Comparison of ENCODE assay signal across 9 cellular contexts in the genomic region with DNA sequence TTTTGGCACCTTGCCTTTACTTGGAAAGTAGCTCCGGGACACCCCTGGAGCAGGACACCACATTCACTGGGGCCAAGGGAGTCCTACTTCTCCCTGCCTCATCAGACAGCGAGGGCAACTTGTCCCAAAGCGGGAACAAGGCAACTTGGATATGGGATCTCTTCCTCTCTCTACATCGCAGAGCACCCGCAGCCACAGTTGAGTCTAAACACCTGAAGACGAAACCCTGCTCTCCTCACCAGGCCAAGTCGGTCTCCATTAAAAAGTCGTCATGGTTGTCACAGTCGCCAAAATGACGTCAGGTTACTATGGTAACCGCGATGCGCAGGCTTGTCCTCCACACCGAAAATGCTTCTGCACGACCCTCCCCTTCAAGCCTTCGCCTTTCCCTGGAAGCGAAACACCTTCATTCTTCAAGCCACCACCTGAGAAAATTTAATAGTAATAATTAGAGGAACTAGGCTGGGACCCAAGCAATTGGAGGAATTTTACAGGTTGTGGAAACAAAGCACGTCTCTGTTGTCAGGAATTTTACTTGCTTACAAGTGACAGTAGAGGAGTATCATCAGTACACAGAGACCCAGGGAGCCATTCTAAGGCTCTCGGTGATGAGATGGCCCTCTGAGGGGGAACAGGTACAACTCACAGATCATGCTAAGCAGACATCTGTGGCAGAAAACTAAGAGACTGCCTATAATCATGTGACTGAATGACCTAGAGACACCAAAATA. TPM values are rescaled to one million over a fixed set of nuclear protein-coding genes. Genes with fewer than 3 reads are reported as not detected.
DNase-seq lines count a peak whose midpoint lies in the region; ATAC-seq, FAIRE-seq and TF ChIP-seq lines count a peak whose summit lies in the region.
"Had no signal": no experiment of that assay in that cellular context is flagged by ENCODE, and none has a peak within 500 bp of the region (broad histone marks: within the 10 kb centered on the region; RNA-seq: fewer than 3 reads in every experiment).

No MANE protein-coding gene starts in this region.

- peak overlapping the region; percentile 58 for H3K4me3 ChIP-seq in GM12878
- H3K4me3 ChIP-seq in A673 (ENCODE audit: low read depth, low read length, poor library complexity, severe bottlenecking), result no peak overlapping the region

- H3K4me2 ChIP-seq in GM12878 (ENCODE audit: control insufficient read depth, insufficient read depth), result peak overlapping the region; percentile 57

- intact Hi-C loops in GM12878 (cut with micrococcal nuclease; ENCODE audit: unreplicated experiment) (no loop called here), A673 (cut with micrococcal nuclease; ENCODE audit: unreplicated experiment) (no loop called here)

- CTCF ChIA-PET in GM12878 (lab: Yijun Ruan, JAX), result no interaction called here
- CTCF ChIA-PET in A673 (lab: Charles Lee), result no interaction called here

- peak overlapping the region; percentile 94 for H3K27ac Mint-ChIP-seq in T-helper 17 cell

- no peaks in the 10 kb centered on the region for H3K9me3 ChIP-seq in T-helper 17 cell (ENCODE audit: control insufficient read depth, low read length, poor library complexity, severe bottlenecking)
- H3K9me3 ChIP-seq in GM12878 (replicated peaks; ENCODE audit: control insufficient read depth, insufficient read depth, low read length), result no peaks in the 10 kb centered on the region
- no peaks in the 10 kb centered on the region for H3K9me3 ChIP-seq in A673 (ENCODE audit: low read depth, low read length, poor library complexity, severe bottlenecking)

- RAD21 ChIA-PET in GM12878 (lab: Charles Lee; ENCODE audit: unreplicated experiment), result interaction anchor here (0.6 kb wide), 1 partner anchor 263 kb away, joined by 3 read pairs; no protein-coding TSS in a partner anchor

- ATAC-seq in HG03108 (IDR thresholded peaks at IDR 0.05; ENCODE audit: unreplicated experiment) (peak; percentile 87), T-helper 17 cell (peak; percentile 86), GM12878 (peak; percentile 94)

- H3K9ac ChIP-seq in GM12878 (ENCODE audit: control insufficient read depth, insufficient read depth, low read length), result peak overlapping the region; percentile 78

- WGBS in GM12878 (ENCODE audit: insufficient coverage, insufficient replicate concordance, low lambda C conversion rate, missing lambda C conversion rate), result 24% methylated on average over 19 of the region's 19 CpGs

- H3K36me3 ChIP-seq in GM12878 (ENCODE audit: control insufficient read depth in 2 of 2, insufficient read depth in 2 of 2, low read length in 1 of 2) (no peaks in the 10 kb centered on the region), A673 (ENCODE audit: insufficient read depth, low read length, poor library complexity, severe bottlenecking) (no peaks in the 10 kb centered on the region)

- BruUV-seq in GM12878 (replicated peaks; lab: Mats Ljungman, UMichigan) (no TSS peak), A673 (replicated peaks; lab: Mats Ljungman, UMichigan) (no TSS peak)

- no peaks in the 10 kb centered on the region for H3K36me3 Mint-ChIP-seq in T-helper 17 cell (ENCODE audit: low read depth)

- TF ChIP-seq RAD21 in GM12878 (IDR thresholded peaks at IDR 0.05; ENCODE audit: insufficient read depth, low read depth, low read length), result no peak

- peak overlapping the region; percentile 92 for H2AFZ ChIP-seq in GM12878 (ENCODE audit: control insufficient read depth, low read depth, low read length)

- TF ChIP-seq CTCF in GM12878 (IDR thresholded peaks at IDR 0.05 in 2 of 3, conservative IDR thresholded peaks at IDR 0.05 in 1 of 3; ENCODE audit: control insufficient read depth in 2 of 3, extremely low read depth in 1 of 3, insufficient read depth in 1 of 3, low read depth in 3 of 3, low read length in 3 of 3), result no peak
- TF ChIP-seq CTCF in A673 (conservative IDR thresholded peaks at IDR 0.05; ENCODE audit: low read depth, low read length), result no peak

- H3K4me1 Mint-ChIP-seq in T-helper 17 cell, result peaks cover 3% of the 10 kb centered on the region

- SMC1A ChIA-PET in GM12878 (lab: Charles Lee; ENCODE audit: uncharacterized antibody, unreplicated experiment), result no interaction called here

- H3K79me2 ChIP-seq in GM12878 (ENCODE audit: control insufficient read depth, insufficient read depth, low read length), result no peaks in the 10 kb centered on the region

- H3K4me3 Mint-ChIP-seq in T-helper 17 cell, result peak overlapping the region; percentile 88

- FAIRE-seq in GM12878 (lab: Jason Lieb, UNC), result peak; percentile 69
- FAIRE-seq: A204.1 had no signal

- POLR2A ChIA-PET in GM12878 (lab: Charles Lee), result no interaction called here
- POLR2A ChIA-PET in A673 (lab: Charles Lee; ENCODE audit: low non-redundant PET), result no interaction called here

- no peaks in the 10 kb centered on the region for H3K27me3 Mint-ChIP-seq in T-helper 17 cell

- peak; percentile 66 for TF ChIP-seq POLR2A in GM12878 (IDR thresholded peaks at IDR 0.05; ENCODE audit: low read depth, low read length)

- no peak for TF ChIP-seq EP300 in GM12878 (IDR thresholded peaks at IDR 0.05; ENCODE audit: borderline replicate concordance in 1 of 2, control insufficient read depth in 1 of 2, low read depth in 2 of 2, low read length in 2 of 2)

- H3K27me3 ChIP-seq in GM12878 (replicated peaks in 1 of 2; ENCODE audit: control insufficient read depth in 2 of 2, insufficient read depth in 2 of 2, low read length in 1 of 2) (no peaks in the 10 kb centered on the region; a peak in 1 of 4 replicates), A673 (replicated peaks; ENCODE audit: insufficient read depth, low read depth, low read length, poor library complexity) (peaks cover 11% of the 10 kb centered on the region)

- H4K20me1 ChIP-seq in GM12878 (ENCODE audit: control insufficient read depth, insufficient read depth), result no peaks in the 10 kb centered on the region

- H3K27ac ChIP-seq in GM12878 (ENCODE audit: control insufficient read depth, insufficient read depth) (peak overlapping the region; percentile 35), A673 (ENCODE audit: low read depth, low read length, poor library complexity, severe bottlenecking) (no peak overlapping the region)

- in situ Hi-C loops in GM12878 (cut with MboI), result no loop called here

- peak in 2 of 3 experiments; percentile 13 to 38 for DNase-seq in NCI-H1417 (lab: John Stamatoyannopoulos, UW)
- no peak for DNase-seq in NCI-H1417 treated with DMSO at 0.1 percent for 48 hours (lab: John Stamatoyannopoulos, UW)
- DNase-seq in T-helper 17 cell, result peak; percentile 11 to 49 (median 35)
- DNase-seq in GM12878 (ENCODE audit: low read depth, low spot score), result no peak
- peak; percentile 88 for DNase-seq in iPS-NIHi7 (ENCODE audit: extremely low spot score)
- DNase-seq in stimulated activated CD4-positive, alpha-beta T cell treated with anti-CD3 and anti-CD28 coated beads, Interleukin-1b, Interleukin-23, amount 100 ng/mL, for 48 hours, result peak; percentile 69
- no peak for DNase-seq in A673 (ENCODE audit: low spot score)

- no peaks in the 10 kb centered on the region; the same call in 1 of the 2 replicates for H3K4me1 ChIP-seq in GM12878 (ENCODE audit: control insufficient read depth, insufficient read depth, low read length)
- no peaks in the 10 kb centered on the region for H3K4me1 ChIP-seq in A673 (ENCODE audit: insufficient read depth, low read length, poor library complexity, severe bottlenecking)

RNA-seq across cellular contexts. Expression of gene TCEAL4, which starts 30.5 kb away (rescaled TPM):
- total RNA-seq in T-helper 17 cell (10 to 100 TPM in 1 of 2 donors, 1 to 10 TPM in 1; 6.6 to 11.9 TPM), GM12878 (2014; rRNA removed) (14.1 and 19.6 TPM in 2 replicates), GM12878 (2014; rRNA removed; fragmentation: Illumina TruSeq; extraction: Trizol) (46.4 and 48.0 TPM in 2 replicates), GM12878 (2021) (20.1 and 20.9 TPM in 2 replicates), A673 (2021) (37.3 and 39.7 TPM in 2 replicates)
- 5.1 and 6.5 TPM in 2 replicates for total RNA-seq in GM12878 (2013; cell fraction: nucleolus; rRNA removed)
- polyA plus RNA-seq in GM12878 (2011; ENCODE audit: low read depth), result 27.4 TPM
- polyA plus RNA-seq in GM12878 (2011; rRNA removed) (9.6 and 13.4 TPM in 2 replicates), GM12878 (2014; fragmentation: Illumina TruSeq; extraction: Trizol) (63.8 and 85.0 TPM in 2 replicates), GM12878 (2014; fragmentation: Nextera tagmentation; extraction: Ambion mirVana) (10 to 100 TPM; 34.8 to 59.9 TPM), GM12878 (2014; rRNA removed) (21.5 and 30.7 TPM in 2 replicates), GM12878 (2016; fragmentation: Nextera tagmentation; extraction: Ambion mirVana) (10 to 100 TPM; 31.5 to 32.8 TPM)
- polyA plus RNA-seq in GM12878 (2011; cell fraction: cytosol; rRNA removed), result 3.8 and 4.5 TPM in 2 replicates
- 2.7 and 3.3 TPM in 2 replicates for polyA plus RNA-seq in GM12878 (2011; cell fraction: nucleus; rRNA removed)
- polyA plus RNA-seq in GM12878 (2012), result 29.8 and 31.8 TPM in 2 replicates
- polyA minus RNA-seq in GM12878 (2011; rRNA and poly(A)+ RNA removed), result 1.8 and 3.8 TPM in 2 replicates
- 3.2 TPM in 1 of 2 replicates, not detected in the other for polyA minus RNA-seq in GM12878 (2011; cell fraction: cytosol; rRNA and poly(A)+ RNA removed)
- polyA minus RNA-seq in GM12878 (2011; cell fraction: nucleus; rRNA and poly(A)+ RNA removed), result 2.5 and 2.9 TPM in 2 replicates

RNA-seq across cellular contexts. Expression of gene RAB40A, which starts 35.6 kb away (rescaled TPM):
- under 1 TPM in 1 of 2 donors, not detected in 1; 0.31 TPM for total RNA-seq in T-helper 17 cell
- 3.9 and 4.4 TPM in 2 replicates for total RNA-seq in GM12878 (2013; cell fraction: nucleolus; rRNA removed)
- 0.17 and 0.38 TPM in 2 replicates for total RNA-seq in GM12878 (2014; rRNA removed)
- 0.23 and 0.27 TPM in 2 replicates for total RNA-seq in GM12878 (2014; rRNA removed; fragmentation: Illumina TruSeq; extraction: Trizol)
- total RNA-seq in GM12878 (2021), result 0.08 and 0.26 TPM in 2 replicates
- 0.14 TPM for polyA plus RNA-seq in GM12878 (2011; ENCODE audit: low read depth)
- 0.19 and 0.35 TPM in 2 replicates for polyA plus RNA-seq in GM12878 (2011; rRNA removed)
- polyA plus RNA-seq in GM12878 (2011; cell fraction: cytosol; rRNA removed), result 0.07 TPM in 2 replicates
- 1.8 and 2.3 TPM in 2 replicates for polyA plus RNA-seq in GM12878 (2011; cell fraction: nucleus; rRNA removed)
- 0.22 and 0.39 TPM in 2 replicates for polyA plus RNA-seq in GM12878 (2012)
- 0.10 and 0.33 TPM in 2 replicates for polyA plus RNA-seq in GM12878 (2014; fragmentation: Illumina TruSeq; extraction: Trizol)
- under 1 TPM; 0.16 to 0.35 TPM for polyA plus RNA-seq in GM12878 (2014; fragmentation: Nextera tagmentation; extraction: Ambion mirVana)
- 0.24 and 0.38 TPM in 2 replicates for polyA plus RNA-seq in GM12878 (2014; rRNA removed)
- polyA plus RNA-seq in GM12878 (2016; fragmentation: Nextera tagmentation; extraction: Ambion mirVana), result under 1 TPM; 0.30 to 0.42 TPM
- polyA minus RNA-seq in GM12878 (2011; rRNA and poly(A)+ RNA removed), result 0.22 and 0.46 TPM in 2 replicates
- not detected in 2 replicates for polyA minus RNA-seq in GM12878 (2011; cell fraction: cytosol; rRNA and poly(A)+ RNA removed)
- polyA minus RNA-seq in GM12878 (2011; cell fraction: nucleus; rRNA and poly(A)+ RNA removed), result 0.67 and 0.85 TPM in 2 replicates
- not detected in 2 replicates for total RNA-seq in A673 (2021)

RNA-seq across cellular contexts. Expression of gene TCEAL3, which starts 52.9 kb away (rescaled TPM):
- total RNA-seq in T-helper 17 cell, result 1 to 10 TPM; 5.2 to 7.6 TPM
- total RNA-seq in GM12878 (2013; cell fraction: nucleolus; rRNA removed), result 0.64 and 1.4 TPM in 2 replicates
- 7.5 and 7.6 TPM in 2 replicates for total RNA-seq in GM12878 (2014; rRNA removed)
- total RNA-seq in GM12878 (2014; rRNA removed; fragmentation: Illumina TruSeq; extraction: Trizol), result 18.3 and 19.0 TPM in 2 replicates
- total RNA-seq in GM12878 (2021), result 10.6 and 12.1 TPM in 2 replicates
- 7.6 TPM for polyA plus RNA-seq in GM12878 (2011; ENCODE audit: low read depth)
- polyA plus RNA-seq in GM12878 (2011; rRNA removed), result 2.7 and 3.4 TPM in 2 replicates
- polyA plus RNA-seq in GM12878 (2011; cell fraction: cytosol; rRNA removed), result 1.2 and 1.5 TPM in 2 replicates
- polyA plus RNA-seq in GM12878 (2011; cell fraction: nucleus; rRNA removed), result 0.54 and 1.3 TPM in 2 replicates
- polyA plus RNA-seq in GM12878 (2012), result 15.5 and 19.0 TPM in 2 replicates
- polyA plus RNA-seq in GM12878 (2014; fragmentation: Illumina TruSeq; extraction: Trizol), result 9.1 and 17.2 TPM in 2 replicates
- polyA plus RNA-seq in GM12878 (2014; fragmentation: Nextera tagmentation; extraction: Ambion mirVana), result 1 to 10 TPM in 1 of 2 experiments, under 1 TPM in 1; 0.98 to 2.0 TPM
- 15.3 and 17.3 TPM in 2 replicates for polyA plus RNA-seq in GM12878 (2014; rRNA removed)
- 10 to 100 TPM; 11.4 to 14.0 TPM for polyA plus RNA-seq in GM12878 (2016; fragmentation: Nextera tagmentation; extraction: Ambion mirVana)
- 0.26 and 0.59 TPM in 2 replicates for polyA minus RNA-seq in GM12878 (2011; rRNA and poly(A)+ RNA removed)
- polyA minus RNA-seq in GM12878 (2011; cell fraction: cytosol; rRNA and poly(A)+ RNA removed), result not detected in 2 replicates
- polyA minus RNA-seq in GM12878 (2011; cell fraction: nucleus; rRNA and poly(A)+ RNA removed), result 0.48 TPM in 1 of 2 replicates, not detected in the other
- total RNA-seq in A673 (2021), result 12.1 and 15.9 TPM in 2 replicates

Comparison
In these comparisons a context has a peak if more than half of its experiments do, and no peak if none do; other contexts are left out.
1. DNase-seq: peak in NCI-H1417 (2 of 3), T-helper 17 cell (3 of 3), iPS-NIHi7 (single experiment) and stimulated activated CD4-positive, alpha-beta T cell treated with anti-CD3 and anti-CD28 coated beads, Interleukin-1b, Interleukin-23, amount 100 ng/mL, for 48 hours (single experiment); none in NCI-H1417 treated with DMSO at 0.1 percent for 48 hours (single experiment), GM12878 (single experiment) and A673 (single experiment).
2. Peak in every context shown above with its lines, with median percentiles within 50 percentile points of each other: ATAC-seq.